1 cellular context compared by ENCODE assay signal in the genomic region with DNA sequence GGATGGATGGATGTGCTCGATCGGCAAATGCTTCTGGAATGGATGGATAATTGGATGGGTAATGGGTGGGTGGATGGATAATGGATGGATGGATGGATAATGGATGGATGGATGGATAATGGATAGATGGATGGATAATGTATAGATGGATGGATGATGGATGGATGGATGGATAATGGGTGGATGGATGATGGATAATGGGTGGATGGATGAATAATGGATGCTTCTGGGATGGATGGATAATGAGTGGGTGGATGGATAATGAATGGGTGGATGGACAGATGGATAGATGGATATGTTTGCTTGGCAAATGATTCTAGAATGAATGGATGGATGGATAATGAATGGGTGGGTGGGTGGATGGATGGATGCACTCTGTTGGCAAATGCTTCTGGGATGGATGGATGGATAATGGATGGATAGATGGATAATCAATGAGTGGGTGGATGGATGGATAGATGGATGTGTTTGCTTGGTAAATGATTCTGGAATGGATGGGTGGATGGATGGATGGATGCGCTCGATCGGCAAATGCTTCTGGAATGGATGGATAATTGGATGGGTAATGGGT.
TF ChIP-seq lines count a peak whose summit lies in the region.

No MANE protein-coding gene starts in this region.

TF ChIP-seq in GM23338, 12 proteins besides CTCF, POLR2A, EP300 and RAD21 (continued from another document):
- TF ChIP-seq, protein P1, sequence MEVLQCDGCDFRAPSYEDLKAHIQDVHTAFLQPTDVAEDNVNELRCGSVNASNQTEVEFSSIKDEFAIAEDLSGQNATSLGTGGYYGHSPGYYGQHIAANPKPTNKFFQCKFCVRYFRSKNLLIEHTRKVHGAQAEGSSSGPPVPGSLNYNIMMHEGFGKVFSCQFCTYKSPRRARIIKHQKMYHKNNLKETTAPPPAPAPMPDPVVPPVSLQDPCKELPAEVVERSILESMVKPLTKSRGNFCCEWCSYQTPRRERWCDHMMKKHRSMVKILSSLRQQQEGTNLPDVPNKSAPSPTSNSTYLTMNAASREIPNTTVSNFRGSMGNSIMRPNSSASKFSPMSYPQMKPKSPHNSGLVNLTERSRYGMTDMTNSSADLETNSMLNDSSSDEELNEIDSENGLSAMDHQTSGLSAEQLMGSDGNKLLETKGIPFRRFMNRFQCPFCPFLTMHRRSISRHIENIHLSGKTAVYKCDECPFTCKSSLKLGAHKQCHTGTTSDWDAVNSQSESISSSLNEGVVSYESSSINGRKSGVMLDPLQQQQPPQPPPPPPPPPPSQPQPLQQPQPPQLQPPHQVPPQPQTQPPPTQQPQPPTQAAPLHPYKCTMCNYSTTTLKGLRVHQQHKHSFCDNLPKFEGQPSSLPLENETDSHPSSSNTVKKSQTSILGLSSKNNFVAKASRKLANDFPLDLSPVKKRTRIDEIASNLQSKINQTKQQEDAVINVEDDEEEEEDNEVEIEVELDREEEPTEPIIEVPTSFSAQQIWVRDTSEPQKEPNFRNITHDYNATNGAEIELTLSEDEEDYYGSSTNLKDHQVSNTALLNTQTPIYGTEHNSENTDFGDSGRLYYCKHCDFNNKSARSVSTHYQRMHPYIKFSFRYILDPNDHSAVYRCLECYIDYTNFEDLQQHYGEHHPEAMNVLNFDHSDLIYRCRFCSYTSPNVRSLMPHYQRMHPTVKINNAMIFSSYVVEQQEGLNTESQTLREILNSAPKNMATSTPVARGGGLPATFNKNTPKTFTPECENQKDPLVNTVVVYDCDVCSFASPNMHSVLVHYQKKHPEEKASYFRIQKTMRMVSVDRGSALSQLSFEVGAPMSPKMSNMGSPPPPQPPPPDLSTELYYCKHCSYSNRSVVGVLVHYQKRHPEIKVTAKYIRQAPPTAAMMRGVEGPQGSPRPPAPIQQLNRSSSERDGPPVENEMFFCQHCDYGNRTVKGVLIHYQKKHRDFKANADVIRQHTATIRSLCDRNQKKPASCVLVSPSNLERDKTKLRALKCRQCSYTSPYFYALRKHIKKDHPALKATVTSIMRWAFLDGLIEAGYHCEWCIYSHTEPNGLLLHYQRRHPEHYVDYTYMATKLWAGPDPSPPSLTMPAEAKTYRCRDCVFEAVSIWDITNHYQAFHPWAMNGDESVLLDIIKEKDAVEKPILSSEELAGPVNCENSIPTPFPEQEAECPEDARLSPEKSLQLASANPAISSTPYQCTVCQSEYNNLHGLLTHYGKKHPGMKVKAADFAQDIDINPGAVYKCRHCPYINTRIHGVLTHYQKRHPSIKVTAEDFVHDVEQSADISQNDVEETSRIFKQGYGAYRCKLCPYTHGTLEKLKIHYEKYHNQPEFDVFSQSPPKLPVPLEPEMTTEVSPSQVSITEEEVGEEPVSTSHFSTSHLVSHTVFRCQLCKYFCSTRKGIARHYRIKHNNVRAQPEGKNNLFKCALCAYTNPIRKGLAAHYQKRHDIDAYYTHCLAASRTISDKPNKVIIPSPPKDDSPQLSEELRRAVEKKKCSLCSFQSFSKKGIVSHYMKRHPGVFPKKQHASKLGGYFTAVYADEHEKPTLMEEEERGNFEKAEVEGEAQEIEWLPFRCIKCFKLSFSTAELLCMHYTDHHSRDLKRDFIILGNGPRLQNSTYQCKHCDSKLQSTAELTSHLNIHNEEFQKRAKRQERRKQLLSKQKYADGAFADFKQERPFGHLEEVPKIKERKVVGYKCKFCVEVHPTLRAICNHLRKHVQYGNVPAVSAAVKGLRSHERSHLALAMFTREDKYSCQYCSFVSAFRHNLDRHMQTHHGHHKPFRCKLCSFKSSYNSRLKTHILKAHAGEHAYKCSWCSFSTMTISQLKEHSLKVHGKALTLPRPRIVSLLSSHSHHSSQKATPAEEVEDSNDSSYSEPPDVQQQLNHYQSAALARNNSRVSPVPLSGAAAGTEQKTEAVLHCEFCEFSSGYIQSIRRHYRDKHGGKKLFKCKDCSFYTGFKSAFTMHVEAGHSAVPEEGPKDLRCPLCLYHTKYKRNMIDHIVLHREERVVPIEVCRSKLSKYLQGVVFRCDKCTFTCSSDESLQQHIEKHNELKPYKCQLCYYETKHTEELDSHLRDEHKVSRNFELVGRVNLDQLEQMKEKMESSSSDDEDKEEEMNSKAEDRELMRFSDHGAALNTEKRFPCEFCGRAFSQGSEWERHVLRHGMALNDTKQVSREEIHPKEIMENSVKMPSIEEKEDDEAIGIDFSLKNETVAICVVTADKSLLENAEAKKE (CRISPR knock-in tag; IDR thresholded peaks at IDR 0.05): no peak
- TF ChIP-seq, protein P2, sequence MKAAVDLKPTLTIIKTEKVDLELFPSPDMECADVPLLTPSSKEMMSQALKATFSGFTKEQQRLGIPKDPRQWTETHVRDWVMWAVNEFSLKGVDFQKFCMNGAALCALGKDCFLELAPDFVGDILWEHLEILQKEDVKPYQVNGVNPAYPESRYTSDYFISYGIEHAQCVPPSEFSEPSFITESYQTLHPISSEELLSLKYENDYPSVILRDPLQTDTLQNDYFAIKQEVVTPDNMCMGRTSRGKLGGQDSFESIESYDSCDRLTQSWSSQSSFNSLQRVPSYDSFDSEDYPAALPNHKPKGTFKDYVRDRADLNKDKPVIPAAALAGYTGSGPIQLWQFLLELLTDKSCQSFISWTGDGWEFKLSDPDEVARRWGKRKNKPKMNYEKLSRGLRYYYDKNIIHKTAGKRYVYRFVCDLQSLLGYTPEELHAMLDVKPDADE (IDR thresholded peaks at IDR 0.05): no peak
